In the genomic region with DNA sequence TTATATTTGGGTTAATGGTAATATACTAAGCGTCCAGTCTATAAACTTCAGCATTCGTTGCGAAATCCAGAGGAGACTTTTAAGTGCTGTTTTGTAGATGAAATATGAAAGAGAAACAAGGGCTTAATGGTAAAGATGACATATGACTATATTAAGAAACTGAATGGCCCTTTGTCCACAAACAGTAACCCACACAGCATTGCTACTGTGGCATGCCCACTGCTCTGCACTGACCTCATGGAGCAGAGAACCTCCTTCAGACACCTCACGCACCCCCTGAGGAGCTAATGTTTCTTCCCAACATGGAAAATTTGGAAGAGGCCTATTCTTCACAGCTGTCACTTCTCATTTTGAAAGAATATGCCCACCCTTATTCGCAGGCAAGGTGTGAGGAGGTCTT, we compare ENCODE assay signal across 32 cellular contexts. TPM values are rescaled to one million over a fixed set of nuclear protein-coding genes. Genes with fewer than 3 reads are reported as not detected.
A peak's percentile ranks its signal among the peaks of the same experiment; 100 is the strongest.
DNase-seq lines count a peak whose midpoint lies in the region; ATAC-seq and TF ChIP-seq lines count a peak whose summit lies in the region.
"Had no signal": no experiment of that assay in that cellular context is flagged by ENCODE, and none has a peak within 500 bp of the region (broad histone marks: within the 10 kb centered on the region; RNA-seq: fewer than 3 reads in every experiment).

No MANE protein-coding gene starts in this region.

- H3K36me3 ChIP-seq in heart left ventricle: no peaks in the 10 kb centered on the region
- H3K36me3 ChIP-seq: sigmoid colon, upper lobe of left lung had no signal

- H3K4me3 ChIP-seq in heart left ventricle: no peak overlapping the region
- H3K4me3 ChIP-seq: sigmoid colon, SK-N-MC, upper lobe of left lung had no signal

- intact Hi-C loops in heart left ventricle (cut with DNase I): no loop called here

- no peaks in the 10 kb centered on the region for H3K36me3 Mint-ChIP-seq in endothelial cell (ENCODE audit: low read depth, unreplicated experiment)
- H3K36me3 Mint-ChIP-seq: activated CD8-positive, alpha-beta memory T cell treated with anti-CD3 and anti-CD28 coated beads, Interleukin-2, amount 10 ng/mL, durations not matched to agents 7 days and 5 days; activated naive CD8-positive, alpha-beta T cell treated with anti-CD3 and anti-CD28 coated beads, Interleukin-2, amount 10 ng/mL, durations not matched to agents 7 days and 5 days; CD14-positive monocyte; memory B cell had no signal

- peaks cover 0 to 11% (median 0%) of the 10 kb centered on the region in 12 donors for H3K4me1 ChIP-seq in heart left ventricle
- H3K4me1 ChIP-seq: sigmoid colon, upper lobe of left lung had no signal

- no peaks in the 10 kb centered on the region for H3K9me3 Mint-ChIP-seq in endothelial cell (ENCODE audit: unreplicated experiment)
- H3K9me3 Mint-ChIP-seq: activated naive CD8-positive, alpha-beta T cell treated with anti-CD3 and anti-CD28 coated beads, Interleukin-2, amount 10 ng/mL, durations not matched to agents 7 days and 5 days; effector memory CD8-positive, alpha-beta T cell had no signal

- peak; percentile 89 for DNase-seq in Ammon's horn (ENCODE audit: low spot score)
- DNase-seq in anterior cingulate cortex (lab: John Stamatoyannopoulos, UW): peak in 33 of 58 donors; percentile 0 to 82 (median 30)
- peak in 27 of 51 donors; percentile 3 to 79 (median 38) for DNase-seq in hypothalamus (lab: John Stamatoyannopoulos, UW)
- DNase-seq in pons (ENCODE audit: low spot score): peak; percentile 93
- no peak for DNase-seq in D341Med (ENCODE audit: low spot score)
- DNase-seq in endothelial cell (ENCODE audit: low spot score): no peak
- DNase-seq in heart left ventricle: no peak
- DNase-seq: 8988T; activated CD4-positive, CD25-positive, alpha-beta regulatory T cell; activated CD8-positive, alpha-beta memory T cell treated with anti-CD3 and anti-CD28 coated beads, Interleukin-2, amount 10 ng/mL, durations not matched to agents 7 days and 5 days; activated gamma-delta T cell treated with Interleukin-2 at 50 U/mL for 16 hours; activated naive CD8-positive, alpha-beta T cell treated with anti-CD3 and anti-CD28 coated beads, Interleukin-2, amount 10 ng/mL, durations not matched to agents 7 days and 5 days; activated T-cell treated with anti-CD3 and anti-CD28 coated beads, Interleukin-2, amount 50 U/mL, for 4 hours; cortex of kidney; DND-41; effector memory CD8-positive, alpha-beta T cell; NCI-H1092 treated with DMSO at 0.1 percent for 48 hours; NCI-H187; NCI-H2171; NCI-H510A; sigmoid colon; stimulated activated CD4-positive, alpha-beta T cell treated with anti-CD3 and anti-CD28 coated beads, Interleukin-4, amount 100 ng/mL, for 24 hours; T-helper 1 cell had no signal

- H3K4me3 Mint-ChIP-seq in endothelial cell (ENCODE audit: unreplicated experiment): no peak overlapping the region
- H3K4me3 Mint-ChIP-seq: activated CD8-positive, alpha-beta memory T cell treated with anti-CD3 and anti-CD28 coated beads, Interleukin-2, amount 10 ng/mL, durations not matched to agents 7 days and 5 days; activated naive CD8-positive, alpha-beta T cell treated with anti-CD3 and anti-CD28 coated beads, Interleukin-2, amount 10 ng/mL, durations not matched to agents 7 days and 5 days; activated T-cell treated with anti-CD3 and anti-CD28 coated beads, Interleukin-2, amount 50 U/mL, for 4 hours; CD14-positive monocyte; effector memory CD8-positive, alpha-beta T cell; memory B cell had no signal

- no peak for ATAC-seq in heart left ventricle
- no peak for ATAC-seq in HG03354 (IDR thresholded peaks at IDR 0.05; ENCODE audit: poor library complexity, severe bottlenecking, unreplicated experiment)
- ATAC-seq: activated CD8-positive, alpha-beta memory T cell treated with anti-CD3 and anti-CD28 coated beads, Interleukin-2, amount 10 ng/mL, durations not matched to agents 7 days and 5 days; activated T-cell treated with anti-CD3 and anti-CD28 coated beads, Interleukin-2, amount 50 U/mL, for 4 hours; effector memory CD8-positive, alpha-beta T cell; left lobe of liver had no signal

- H3K27me3 ChIP-seq in heart left ventricle: no peaks in the 10 kb centered on the region
- H3K27me3 ChIP-seq: sigmoid colon, upper lobe of left lung had no signal

- no peak overlapping the region for H3K27ac ChIP-seq in heart left ventricle
- H3K27ac ChIP-seq: SK-N-MC, upper lobe of left lung had no signal

- WGBS in heart left ventricle, 4 donors: 66 to 74% (median 73%) methylated on average over 5 of the region's 5 CpGs

- no peak for TF ChIP-seq CTCF in endothelial cell (IDR thresholded peaks at IDR 0.05; ENCODE audit: unreplicated experiment)
- no peak for TF ChIP-seq CTCF in heart left ventricle (IDR thresholded peaks at IDR 0.05)

- H3K27me3 Mint-ChIP-seq in endothelial cell (ENCODE audit: unreplicated experiment): no peaks in the 10 kb centered on the region
- H3K27me3 Mint-ChIP-seq: activated naive CD8-positive, alpha-beta T cell treated with anti-CD3 and anti-CD28 coated beads, Interleukin-2, amount 10 ng/mL, durations not matched to agents 7 days and 5 days; progenitor cell of endocrine pancreas had no signal

- H3K27ac Mint-ChIP-seq in endothelial cell (ENCODE audit: unreplicated experiment): no peak overlapping the region
- H3K27ac Mint-ChIP-seq: activated CD8-positive, alpha-beta memory T cell treated with anti-CD3 and anti-CD28 coated beads, Interleukin-2, amount 10 ng/mL, durations not matched to agents 7 days and 5 days; activated naive CD8-positive, alpha-beta T cell treated with anti-CD3 and anti-CD28 coated beads, Interleukin-2, amount 10 ng/mL, durations not matched to agents 7 days and 5 days; CD14-positive monocyte; effector memory CD8-positive, alpha-beta T cell; memory B cell; progenitor cell of endocrine pancreas had no signal

- peaks cover 0 to 6% (median 0%) of the 10 kb centered on the region in 12 donors for H3K9me3 ChIP-seq in heart left ventricle
- H3K9me3 ChIP-seq: sigmoid colon had no signal

- TF ChIP-seq POLR2A in heart left ventricle (IDR thresholded peaks at IDR 0.05): no peak

- no peaks in the 10 kb centered on the region for H3K4me1 Mint-ChIP-seq in endothelial cell (ENCODE audit: unreplicated experiment)
- H3K4me1 Mint-ChIP-seq: activated CD8-positive, alpha-beta memory T cell treated with anti-CD3 and anti-CD28 coated beads, Interleukin-2, amount 10 ng/mL, durations not matched to agents 7 days and 5 days; activated naive CD8-positive, alpha-beta T cell treated with anti-CD3 and anti-CD28 coated beads, Interleukin-2, amount 10 ng/mL, durations not matched to agents 7 days and 5 days; CD14-positive monocyte; memory B cell had no signal

RNA-seq across cellular contexts. Expression of a gene that starts 26.7 kb away (rescaled TPM):
- not detected for total RNA-seq in endothelial cell (ENCODE audit: unreplicated experiment)
- total RNA-seq in heart left ventricle: 1 to 10 TPM in 6 of 9 donors, under 1 TPM in 3; 0.44 to 2.4 (median 1.3) TPM
- under 1 TPM; 0.26 to 0.88 TPM for polyA plus RNA-seq in heart left ventricle
- total RNA-seq: activated CD8-positive, alpha-beta memory T cell treated with anti-CD3 and anti-CD28 coated beads, Interleukin-2, amount 10 ng/mL, durations not matched to agents 7 days and 5 days; activated naive CD8-positive, alpha-beta T cell treated with anti-CD3 and anti-CD28 coated beads, Interleukin-2, amount 10 ng/mL, durations not matched to agents 7 days and 5 days; activated T-cell treated with anti-CD3 and anti-CD28 coated beads, Interleukin-2, amount 50 U/mL, for 4 hours; progenitor cell of endocrine pancreas had no signal
- polyA plus RNA-seq: CD14-positive monocyte had no signal

RNA-seq across cellular contexts. Expression of a gene that starts 30.8 kb away (rescaled TPM):
- total RNA-seq in endothelial cell (ENCODE audit: unreplicated experiment): not detected
- total RNA-seq in heart left ventricle: under 1 TPM in 5 of 9 donors, not detected in 4; 0.16 to 0.72 (median 0.44) TPM
- polyA plus RNA-seq in heart left ventricle: under 1 TPM in 1 of 2 donors, not detected in 1; 0.23 TPM
- total RNA-seq: activated T-cell treated with anti-CD3 and anti-CD28 coated beads, Interleukin-2, amount 50 U/mL, for 4 hours; cardiac septum; left lobe of liver; progenitor cell of endocrine pancreas had no signal
- polyA plus RNA-seq: CD14-positive monocyte, neural cell had no signal

RNA-seq across cellular contexts. Expression of a gene that starts 55.1 kb away (rescaled TPM):
- total RNA-seq in endothelial cell (ENCODE audit: unreplicated experiment) (not detected), heart left ventricle (1 to 10 TPM in 4 of 9 donors, under 1 TPM in 4, not detected in 1; 0.25 to 1.7 (median 0.97) TPM)
- polyA plus RNA-seq in heart left ventricle: under 1 TPM; 0.32 to 0.65 TPM
- polyA plus RNA-seq: CD14-positive monocyte had no signal

Comparison
In these comparisons a context has a peak if more than half of its experiments do, and no peak if none do; other contexts are left out.
1. DNase-seq: peak in Ammon's horn (single experiment), anterior cingulate cortex (33 of 58), hypothalamus (27 of 51) and pons (single experiment); none in D341Med (single experiment), endothelial cell (single experiment) and heart left ventricle (0 of 5).